18 cellular contexts compared by ENCODE assay signal in genomic region chr2:71552356-71552755, GRCh38.
DNase-seq lines count a peak whose midpoint lies in the region; ATAC-seq and TF ChIP-seq lines count a peak whose summit lies in the region.
"Had no signal": no experiment of that assay in that cellular context is flagged by ENCODE, and none has a peak within 500 bp of the region (broad histone marks: within the 10 kb centered on the region; RNA-seq: fewer than 3 reads in every experiment).

No MANE protein-coding gene starts in this region.

- WGBS in sigmoid colon, 2 donors: 90 to 92% methylated on average over 6 of the region's 6 CpGs

- H3K9me3 Mint-ChIP-seq in CD14-positive monocyte (peaks cover 0 to 6% (median 0%) of the 10 kb centered on the region in 7 donors), chondrocyte (ENCODE audit: low read depth) (no peaks in the 10 kb centered on the region)
- H3K9me3 Mint-ChIP-seq: CD4-positive, CD25-positive, alpha-beta regulatory T cell; CD8-positive, alpha-beta memory T cell had no signal

- H3K4me3 ChIP-seq in lower lobe of right lung (no peak overlapping the region), sigmoid colon (no peak overlapping the region)
- H3K4me3 ChIP-seq: BLaER1 treated with 17β-estradiol and CSF1 and Interleukin-3, amounts not matched to agents 10 nM and 100 nM; GM23338 had no signal

- TF ChIP-seq EP300 in sigmoid colon (IDR thresholded peaks at IDR 0.05): no peak

- H3K4me3 Mint-ChIP-seq in CD14-positive monocyte (no peak overlapping the region), chondrocyte (ENCODE audit: unreplicated experiment) (no peak overlapping the region)
- H3K4me3 Mint-ChIP-seq: B cell; CD4-positive, CD25-positive, alpha-beta regulatory T cell; CD8-positive, alpha-beta memory T cell; GM23338 had no signal

- H3K9me3 ChIP-seq in lower lobe of right lung: no peaks in the 10 kb centered on the region
- H3K9me3 ChIP-seq in sigmoid colon: no peaks in the 10 kb centered on the region
- H3K9me3 ChIP-seq: BLaER1 treated with 17β-estradiol and CSF1 and Interleukin-3, amounts not matched to agents 10 nM and 100 nM had no signal

- ATAC-seq in lower lobe of right lung: no peak
- no peak for ATAC-seq in HG03354 (IDR thresholded peaks at IDR 0.05; ENCODE audit: poor library complexity, severe bottlenecking, unreplicated experiment)
- ATAC-seq: GM23338 had no signal

- H3K27me3 ChIP-seq in lower lobe of right lung (ENCODE audit: low read depth) (peaks cover 1% of the 10 kb centered on the region), sigmoid colon (no peaks in the 10 kb centered on the region)
- H3K27me3 ChIP-seq: BLaER1 treated with 17β-estradiol and CSF1 and Interleukin-3, amounts not matched to agents 10 nM and 100 nM had no signal

- H3K36me3 ChIP-seq in lower lobe of right lung: peaks cover 11% of the 10 kb centered on the region
- peaks cover 0 to 41% (median 12%) of the 10 kb centered on the region in 4 donors for H3K36me3 ChIP-seq in sigmoid colon

- peaks cover 0 to 7% (median 3%) of the 10 kb centered on the region in 3 donors for H3K27me3 Mint-ChIP-seq in CD14-positive monocyte (ENCODE audit: low read depth in 3 of 3)
- H3K27me3 Mint-ChIP-seq in chondrocyte (ENCODE audit: low read depth): no peaks in the 10 kb centered on the region
- H3K27me3 Mint-ChIP-seq: CD4-positive, CD25-positive, alpha-beta regulatory T cell had no signal

- intact Hi-C loops in CD14-positive monocyte (cut with micrococcal nuclease) (no loop called here), lower lobe of right lung (cut with DNase I) (no loop called here), sigmoid colon (cut with DNase I) (loop anchor here (10.0 kb wide), 1 partner anchor 242 kb away; no protein-coding TSS in a partner anchor)

- TF ChIP-seq CTCF in CD14-positive monocyte (IDR thresholded peaks at IDR 0.05): no peak
- no peak for TF ChIP-seq CTCF in chondrocyte (IDR thresholded peaks at IDR 0.05)
- no peak for TF ChIP-seq CTCF in lower lobe of right lung (IDR thresholded peaks at IDR 0.05)
- TF ChIP-seq CTCF in sigmoid colon (IDR thresholded peaks at IDR 0.05): no peak

- H3K36me3 Mint-ChIP-seq in CD14-positive monocyte (peaks cover 85 to 98% of the 10 kb centered on the region in 2 donors), chondrocyte (ENCODE audit: low read depth) (peaks cover 24% of the 10 kb centered on the region)
- H3K36me3 Mint-ChIP-seq: CD4-positive, CD25-positive, alpha-beta regulatory T cell had no signal

- H3K27ac Mint-ChIP-seq in CD14-positive monocyte (no peak overlapping the region), chondrocyte (ENCODE audit: unreplicated experiment) (no peak overlapping the region)
- H3K27ac Mint-ChIP-seq: B cell; CD4-positive, CD25-positive, alpha-beta regulatory T cell; CD8-positive, alpha-beta memory T cell; GM23338 had no signal

- TF ChIP-seq POLR2A in sigmoid colon (IDR thresholded peaks at IDR 0.05): no peak

- H3K27ac ChIP-seq in lower lobe of right lung (no peak overlapping the region), sigmoid colon (no peak overlapping the region)
- H3K27ac ChIP-seq: BLaER1 treated with 17β-estradiol and CSF1 and Interleukin-3, amounts not matched to agents 10 nM and 100 nM; HL-60 had no signal

- DNase-seq in CD14-positive monocyte (ENCODE audit: low spot score) (peak; percentile 37), chondrocyte (ENCODE audit: low spot score) (peak; percentile 48), lower lobe of right lung (peak; percentile 17), sigmoid colon (peak; percentile 30), UCSD-AML1 (lab: John Stamatoyannopoulos, UW; ENCODE audit: unreplicated experiment) (no peak), DMS79 (lab: John Stamatoyannopoulos, UW) (no peak), SKM-1 (lab: John Stamatoyannopoulos, UW; ENCODE audit: unreplicated experiment) (no peak)
- DNase-seq: CD4-positive, CD25-positive, alpha-beta regulatory T cell; COR-L47; DMS 273 treated with DMSO at 0.1 percent for 48 hours; DMS53; HCEC 1CT had no signal

- H3K4me1 ChIP-seq in lower lobe of right lung (no peaks in the 10 kb centered on the region), sigmoid colon (no peaks in the 10 kb centered on the region)

- H3K4me1 Mint-ChIP-seq in CD14-positive monocyte: no peaks in the 10 kb centered on the region
- H3K4me1 Mint-ChIP-seq in chondrocyte (ENCODE audit: low read depth): peaks cover 6% of the 10 kb centered on the region
- H3K4me1 Mint-ChIP-seq: B cell, GM23338 had no signal

Comparison
In these comparisons a context has a peak if more than half of its experiments do, and no peak if none do; other contexts are left out.
1. DNase-seq: peak in CD14-positive monocyte (single experiment), chondrocyte (single experiment), lower lobe of right lung (single experiment) and sigmoid colon (single experiment); none in UCSD-AML1 (single experiment), DMS79 (single experiment) and SKM-1 (single experiment).